In the genomic region with DNA sequence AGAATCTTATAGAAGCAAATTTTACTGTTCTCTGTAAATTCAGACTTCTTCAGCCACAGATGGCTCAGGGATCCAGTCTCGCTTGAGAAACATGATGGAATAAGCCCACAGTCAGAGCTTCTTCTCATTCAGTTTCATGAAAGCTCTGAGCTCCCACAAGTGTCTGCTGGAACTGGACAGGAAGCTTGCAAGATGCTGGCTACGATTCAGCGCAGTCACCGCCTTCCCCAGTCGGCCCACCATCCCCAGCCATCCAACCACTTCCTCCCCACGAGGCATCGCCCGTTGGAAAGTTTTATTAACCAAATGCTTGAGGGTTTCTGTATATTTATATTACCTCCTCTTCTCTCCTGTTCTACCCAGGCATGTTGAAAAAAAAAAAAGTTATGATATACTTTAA, we compare ENCODE assay signal across 7 cellular contexts.
DNase-seq lines count a peak whose midpoint lies in the region; FAIRE-seq and TF ChIP-seq lines count a peak whose summit lies in the region.

No MANE protein-coding gene starts in this region.

- no peak overlapping the region for H3K4me3 Mint-ChIP-seq in stimulated activated naive CD8-positive, alpha-beta T cell treated with anti-CD3 and anti-CD28 coated beads, Interleukin-15, Interleukin-2, amounts not matched to agents 100 ng/mL and 50 ng/mL, for 24 hours
- no peak overlapping the region for H3K4me3 Mint-ChIP-seq in glutamatergic neuron (ENCODE audit: unreplicated experiment)

- H3K27ac ChIP-seq in kidney (ENCODE audit: low read depth in 2 of 2, low read length in 2 of 2) = no peak overlapping the region

- H3K4me1 Mint-ChIP-seq in stimulated activated naive CD8-positive, alpha-beta T cell treated with anti-CD3 and anti-CD28 coated beads, Interleukin-15, Interleukin-2, amounts not matched to agents 100 ng/mL and 50 ng/mL, for 24 hours (ENCODE audit: low read depth) = peaks cover 22% of the 10 kb centered on the region
- peaks cover 12% of the 10 kb centered on the region for H3K4me1 Mint-ChIP-seq in glutamatergic neuron (ENCODE audit: low read depth, unreplicated experiment)

- H3K36me3 ChIP-seq in kidney (ENCODE audit: control insufficient read depth in 1 of 2, insufficient read depth in 2 of 2, low read length in 2 of 2) = no peaks in the 10 kb centered on the region

- no peak for FAIRE-seq in GM19239 (lab: Jason Lieb, UNC)
- no peak for FAIRE-seq in kidney (lab: Jason Lieb, UNC)

- H3K27ac Mint-ChIP-seq in stimulated activated naive CD8-positive, alpha-beta T cell treated with anti-CD3 and anti-CD28 coated beads, Interleukin-15, Interleukin-2, amounts not matched to agents 100 ng/mL and 50 ng/mL, for 24 hours = peak overlapping the region; percentile 68
- H3K27ac Mint-ChIP-seq in glutamatergic neuron (ENCODE audit: unreplicated experiment) = no peak overlapping the region

- no peaks in the 10 kb centered on the region for H3K27me3 Mint-ChIP-seq in stimulated activated naive CD8-positive, alpha-beta T cell treated with anti-CD3 and anti-CD28 coated beads, Interleukin-15, Interleukin-2, amounts not matched to agents 100 ng/mL and 50 ng/mL, for 24 hours
- H3K27me3 Mint-ChIP-seq in glutamatergic neuron (ENCODE audit: unreplicated experiment) = no peaks in the 10 kb centered on the region

- intact Hi-C loops in kidney (cut with DNase I) = no loop called here

- DNase-seq in GM19239 (ENCODE audit: insufficient read length, low spot score) = peak; percentile 27
- peak; percentile 66 to 70 for DNase-seq in NOMO-1 (lab: John Stamatoyannopoulos, UW; ENCODE audit: unreplicated experiment in 2 of 2)
- peak; percentile 63 for DNase-seq in foreskin melanocyte
- DNase-seq in kidney = no peak
- DNase-seq in glutamatergic neuron = no peak
- DNase-seq in germinal center (ENCODE audit: low spot score) = no peak

- no peaks in the 10 kb centered on the region for H3K36me3 Mint-ChIP-seq in stimulated activated naive CD8-positive, alpha-beta T cell treated with anti-CD3 and anti-CD28 coated beads, Interleukin-15, Interleukin-2, amounts not matched to agents 100 ng/mL and 50 ng/mL, for 24 hours (ENCODE audit: low read depth)
- H3K36me3 Mint-ChIP-seq in glutamatergic neuron (ENCODE audit: unreplicated experiment) = no peaks in the 10 kb centered on the region

- no peak overlapping the region for H3K9ac ChIP-seq in kidney (ENCODE audit: low read length in 2 of 2)

- H3K4me1 ChIP-seq in kidney (ENCODE audit: control insufficient read depth in 1 of 2, insufficient read depth in 1 of 2, low read depth in 1 of 2, low read length in 2 of 2) = peaks cover 10 to 16% of the 10 kb centered on the region in 2 donors

- TF ChIP-seq CTCF in kidney (IDR thresholded peaks at IDR 0.05; ENCODE audit: borderline replicate concordance, extremely low read depth, insufficient read depth) (no peak), glutamatergic neuron (IDR thresholded peaks at IDR 0.05; ENCODE audit: partially characterized antibody, unreplicated experiment) (no peak)

- H3K4me3 ChIP-seq in kidney (ENCODE audit: low read length in 2 of 2) = no peak overlapping the region

- H3K9me3 ChIP-seq in kidney (ENCODE audit: control insufficient read depth in 1 of 2, low read length in 2 of 2) = no peaks in the 10 kb centered on the region

- no peaks in the 10 kb centered on the region for H3K9me3 Mint-ChIP-seq in stimulated activated naive CD8-positive, alpha-beta T cell treated with anti-CD3 and anti-CD28 coated beads, Interleukin-15, Interleukin-2, amounts not matched to agents 100 ng/mL and 50 ng/mL, for 24 hours
- H3K9me3 Mint-ChIP-seq in glutamatergic neuron (ENCODE audit: unreplicated experiment) = no peaks in the 10 kb centered on the region

Comparison
In these comparisons a context has a peak if more than half of its experiments do, and no peak if none do; other contexts are left out.
1. DNase-seq: peak in GM19239 (single experiment), NOMO-1 (2 of 2) and foreskin melanocyte (single experiment); none in kidney (single experiment), glutamatergic neuron (single experiment) and germinal center (single experiment).